ENCODE assay signal across 1 cellular context in the genomic region with DNA sequence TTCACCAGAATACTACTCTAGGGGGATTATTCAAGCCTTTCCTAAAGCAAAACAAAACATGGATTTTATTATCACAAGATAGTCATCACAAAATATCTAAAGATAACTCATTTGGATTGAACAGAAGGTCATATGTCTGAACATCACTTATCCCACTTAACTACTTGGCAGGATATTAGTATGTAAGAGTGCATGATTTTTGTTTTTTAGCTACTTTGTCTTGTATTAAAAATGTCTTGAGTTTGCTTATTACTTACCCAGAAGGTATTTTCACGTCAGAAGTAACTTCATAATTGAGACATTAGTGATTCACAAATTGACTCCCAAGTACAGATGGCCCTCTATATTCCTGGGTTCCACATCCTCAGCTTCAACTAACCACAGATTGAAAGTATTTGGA.
TF ChIP-seq lines count a peak whose summit lies in the region.

No MANE protein-coding gene starts in this region.

TF ChIP-seq in IMR-90, 13 proteins besides CTCF, POLR2A, EP300 and RAD21 (continued from another document):
- TF ChIP-seq, protein P1, sequence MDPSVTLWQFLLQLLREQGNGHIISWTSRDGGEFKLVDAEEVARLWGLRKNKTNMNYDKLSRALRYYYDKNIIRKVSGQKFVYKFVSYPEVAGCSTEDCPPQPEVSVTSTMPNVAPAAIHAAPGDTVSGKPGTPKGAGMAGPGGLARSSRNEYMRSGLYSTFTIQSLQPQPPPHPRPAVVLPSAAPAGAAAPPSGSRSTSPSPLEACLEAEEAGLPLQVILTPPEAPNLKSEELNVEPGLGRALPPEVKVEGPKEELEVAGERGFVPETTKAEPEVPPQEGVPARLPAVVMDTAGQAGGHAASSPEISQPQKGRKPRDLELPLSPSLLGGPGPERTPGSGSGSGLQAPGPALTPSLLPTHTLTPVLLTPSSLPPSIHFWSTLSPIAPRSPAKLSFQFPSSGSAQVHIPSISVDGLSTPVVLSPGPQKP (IDR thresholded peaks at IDR 0.05; ENCODE audit: borderline replicate concordance, low read depth, low read length), result no peak
- TF ChIP-seq RCOR1 (IDR thresholded peaks at IDR 0.05; ENCODE audit: insufficient replicate concordance, low read length) (no peak), MAZ (IDR thresholded peaks at IDR 0.05; ENCODE audit: borderline replicate concordance, low read depth, low read length) (no peak), NFE2L2 (IDR thresholded peaks at IDR 0.05; ENCODE audit: low read depth, low read length) (no peak), RFX5 (IDR thresholded peaks at IDR 0.05; ENCODE audit: low read depth, low read length) (no peak), CEBPB (IDR thresholded peaks at IDR 0.05; ENCODE audit: low read depth, low read length) (no peak), CHD1 (IDR thresholded peaks at IDR 0.05; ENCODE audit: low read depth, low read length) (no peak), MAFK (IDR thresholded peaks at IDR 0.05; ENCODE audit: low read depth, low read length) (no peak), SMC3 (IDR thresholded peaks at IDR 0.05; ENCODE audit: low read depth, low read length) (no peak), FOS (IDR thresholded peaks at IDR 0.05; ENCODE audit: low read depth, low read length) (no peak)
- TF ChIP-seq, protein P2, sequence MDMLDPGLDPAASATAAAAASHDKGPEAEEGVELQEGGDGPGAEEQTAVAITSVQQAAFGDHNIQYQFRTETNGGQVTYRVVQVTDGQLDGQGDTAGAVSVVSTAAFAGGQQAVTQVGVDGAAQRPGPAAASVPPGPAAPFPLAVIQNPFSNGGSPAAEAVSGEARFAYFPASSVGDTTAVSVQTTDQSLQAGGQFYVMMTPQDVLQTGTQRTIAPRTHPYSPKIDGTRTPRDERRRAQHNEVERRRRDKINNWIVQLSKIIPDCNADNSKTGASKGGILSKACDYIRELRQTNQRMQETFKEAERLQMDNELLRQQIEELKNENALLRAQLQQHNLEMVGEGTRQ (IDR thresholded peaks at IDR 0.05; ENCODE audit: low read depth, low read length), result no peak
